Comparison of ENCODE assay signal across 25 cellular contexts in genomic region chr10:70981936-70982335, GRCh38.
DNase-seq lines count a peak whose midpoint lies in the region; ATAC-seq and TF ChIP-seq lines count a peak whose summit lies in the region.
"Had no signal": no experiment of that assay in that cellular context is flagged by ENCODE, and none has a peak within 500 bp of the region (broad histone marks: within the 10 kb centered on the region; RNA-seq: fewer than 3 reads in every experiment).

No MANE protein-coding gene starts in this region.

- peaks cover 41% of the 10 kb centered on the region for H3K4me1 Mint-ChIP-seq in activated CD8-positive, alpha-beta memory T cell treated with anti-CD3 and anti-CD28 coated beads, Interleukin-2, amount 10 ng/mL, durations not matched to agents 7 days and 5 days
- H3K4me1 Mint-ChIP-seq in central memory CD8-positive, alpha-beta T cell = peaks cover 47% of the 10 kb centered on the region
- H3K4me1 Mint-ChIP-seq in H9 = peaks cover 3 to 9% of the 10 kb centered on the region in 2 experiments; a peak in 3 of 4 replicates

- no peak overlapping the region for H4K91ac ChIP-seq in H9 (ENCODE audit: insufficient read length, low read depth, low read length)

- no peak overlapping the region for H2BK12ac ChIP-seq in H9 (ENCODE audit: insufficient read length, low read depth, low read length)

- H3K4me3 ChIP-seq in KMS-11 (IDR thresholded peaks at IDR 0.05; ENCODE audit: insufficient read depth, low read depth, low read length) = no peak overlapping the region
- H3K4me3 ChIP-seq: breast epithelium, coronary artery, esophagus muscularis mucosa, left lung, transverse colon had no signal

- H2BK5ac ChIP-seq in H9 (ENCODE audit: insufficient read length, low read length) = no peak overlapping the region

- H4K5ac ChIP-seq in H9 (ENCODE audit: insufficient read length, low read depth, low read length) = no peak overlapping the region

- H3K9ac ChIP-seq in KMS-11 (peak overlapping the region; percentile 39; the same call in 1 of the 2 replicates), H9 (ENCODE audit: extremely low read depth, insufficient read length, low read length) (no peak overlapping the region)

- no peaks in the 10 kb centered on the region for H3K27me3 Mint-ChIP-seq in activated CD8-positive, alpha-beta memory T cell treated with anti-CD3 and anti-CD28 coated beads, Interleukin-2, amount 10 ng/mL, durations not matched to agents 7 days and 5 days
- no peaks in the 10 kb centered on the region for H3K27me3 Mint-ChIP-seq in central memory CD8-positive, alpha-beta T cell
- H3K27me3 Mint-ChIP-seq in H9 (ENCODE audit: low read depth) = peaks cover 27% of the 10 kb centered on the region
- H3K27me3 Mint-ChIP-seq: activated CD4-positive, alpha-beta T cell treated with anti-CD3 and anti-CD28 coated beads, Interleukin-2, amount 10 ng/mL, durations not matched to agents 24 days and 14 days had no signal

- H3K23me2 ChIP-seq in H9 (ENCODE audit: insufficient read length, low read depth, low read length, poor library complexity, severe bottlenecking) = no peaks in the 10 kb centered on the region

- peaks cover 17% of the 10 kb centered on the region for H3K4me1 ChIP-seq in KMS-11 (ENCODE audit: low read depth, poor library complexity, severe bottlenecking)
- no peaks in the 10 kb centered on the region for H3K4me1 ChIP-seq in H9 (ENCODE audit: insufficient read depth, low read length)
- H3K4me1 ChIP-seq: breast epithelium, esophagus muscularis mucosa, left lung had no signal

- peak overlapping the region; percentile 87 for H2AFZ ChIP-seq in KMS-11 (ENCODE audit: low read depth)
- no peak overlapping the region for H2AFZ ChIP-seq in H9 (ENCODE audit: low read length)

- WGBS in H9 (ENCODE audit: extremely low coverage, insufficient read length, low lambda C conversion rate) = no CpG with 5 or more reads among the region's 6 CpGs

- H3K36me3 Mint-ChIP-seq in activated CD8-positive, alpha-beta memory T cell treated with anti-CD3 and anti-CD28 coated beads, Interleukin-2, amount 10 ng/mL, durations not matched to agents 7 days and 5 days = no peaks in the 10 kb centered on the region
- no peaks in the 10 kb centered on the region for H3K36me3 Mint-ChIP-seq in central memory CD8-positive, alpha-beta T cell (ENCODE audit: insufficient read depth)
- no peaks in the 10 kb centered on the region; a peak in 1 of 7 replicates for H3K36me3 Mint-ChIP-seq in H9 (ENCODE audit: insufficient read depth in 1 of 3, low read depth in 3 of 3)

- H3K4me2 ChIP-seq in KMS-11 (peak overlapping the region; percentile 56), H9 (ENCODE audit: insufficient read depth, insufficient read length, low read length) (no peak overlapping the region)

- no peak for DNase-seq in activated CD8-positive, alpha-beta memory T cell treated with anti-CD3 and anti-CD28 coated beads, Interleukin-2, amount 10 ng/mL, durations not matched to agents 7 days and 5 days
- no peak for DNase-seq in activated CD8-positive, alpha-beta memory T cell treated with anti-CD3 and anti-CD28 coated beads for 24 hours
- no peak for DNase-seq in central memory CD8-positive, alpha-beta T cell (ENCODE audit: low spot score in 2 of 2)
- DNase-seq in posterior vena cava (ENCODE audit: low spot score) (peak; percentile 52), H9 (no peak), DMS114 treated with DMSO at 0.1 percent for 48 hours (lab: John Stamatoyannopoulos, UW; ENCODE audit: unreplicated experiment) (no peak)
- no peak for DNase-seq in stimulated activated CD4-positive, alpha-beta T cell treated with anti-CD3 and anti-CD28 coated beads, Interleukin-1b, Interleukin-23, amount 100 ng/mL, for 48 hours
- DNase-seq: activated CD8-positive, alpha-beta memory T cell treated with anti-CD3 and anti-CD28 coated beads, Interleukin-2, amount 50 U/mL, for 48 hours; activated gamma-delta T cell; amniotic stem cell; H7; left lung; NCI-H2029 treated with DMSO at 0.1 percent for 48 hours; NCI-H2227 treated with DMSO at 0.1 percent for 48 hours; NCI-H69; nephron progenitor cell; stimulated activated CD4-positive, alpha-beta T cell treated with anti-CD3 and anti-CD28 coated beads, Interleukin-15, amount 100 ng/mL, for 24 hours; transverse colon had no signal

- H2BK120ac ChIP-seq in H9 (ENCODE audit: low read depth, low read length, poor library complexity, severe bottlenecking) = no peak overlapping the region

- no peak overlapping the region for H3K4me3 Mint-ChIP-seq in activated CD8-positive, alpha-beta memory T cell treated with anti-CD3 and anti-CD28 coated beads, Interleukin-2, amount 10 ng/mL, durations not matched to agents 7 days and 5 days
- peak overlapping the region; percentile 58 for H3K4me3 Mint-ChIP-seq in central memory CD8-positive, alpha-beta T cell
- no peak overlapping the region for H3K4me3 Mint-ChIP-seq in H9
- H3K4me3 Mint-ChIP-seq: nephron progenitor cell; T-helper 2 cell treated with Interferon-gamma antibody and Interleukin-4, amounts not matched to agents 5 μg/mL and 100 μg/mL, for 36 hours had no signal

- H3K23ac ChIP-seq in H9 (ENCODE audit: insufficient read length, low read depth, low read length) = no peak overlapping the region

- H3K9me3 ChIP-seq in H9 (ENCODE audit: control insufficient read depth, low read depth, low read length) = no peaks in the 10 kb centered on the region
- H3K9me3 ChIP-seq: breast epithelium, esophagus muscularis mucosa, left lung, transverse colon had no signal

- H3K9me3 Mint-ChIP-seq in activated CD8-positive, alpha-beta memory T cell treated with anti-CD3 and anti-CD28 coated beads, Interleukin-2, amount 10 ng/mL, durations not matched to agents 7 days and 5 days (ENCODE audit: low read depth) = no peaks in the 10 kb centered on the region
- H3K9me3 Mint-ChIP-seq in central memory CD8-positive, alpha-beta T cell = no peaks in the 10 kb centered on the region
- no peaks in the 10 kb centered on the region for H3K9me3 Mint-ChIP-seq in H9
- H3K9me3 Mint-ChIP-seq: activated CD4-positive, alpha-beta T cell treated with anti-CD3 and anti-CD28 coated beads, Interleukin-2, amount 10 ng/mL, durations not matched to agents 24 days and 14 days; T-helper 2 cell treated with Interferon-gamma antibody and Interleukin-4, amounts not matched to agents 5 μg/mL and 100 μg/mL, for 36 hours had no signal

- H3K27me3 ChIP-seq in KMS-11 (ENCODE audit: insufficient read depth, low read depth) (no peaks in the 10 kb centered on the region), H9 (ENCODE audit: insufficient read depth, low read length) (no peaks in the 10 kb centered on the region)
- H3K27me3 ChIP-seq: breast epithelium, transverse colon had no signal

- H3K36me3 ChIP-seq in KMS-11 (ENCODE audit: insufficient read depth) = no peaks in the 10 kb centered on the region
- H3K36me3 ChIP-seq: breast epithelium, esophagus muscularis mucosa, left lung, transverse colon had no signal

- no peak overlapping the region for H3T11ph ChIP-seq in H9 (ENCODE audit: low read length)

- no peak overlapping the region for H3K4ac ChIP-seq in H9 (ENCODE audit: low read depth, low read length)

- H4K8ac ChIP-seq in H9 (replicated peaks; ENCODE audit: insufficient read length, low read depth, low read length) = no peak overlapping the region

- ATAC-seq in activated CD8-positive, alpha-beta memory T cell treated with anti-CD3 and anti-CD28 coated beads, Interleukin-2, amount 10 ng/mL, durations not matched to agents 7 days and 5 days = no peak
- ATAC-seq in central memory CD8-positive, alpha-beta T cell (replicated peaks; ENCODE audit: extremely low read depth, poor library complexity, severe bottlenecking) = no peak
- ATAC-seq: left lung, sciatic nerve had no signal

- TF ChIP-seq CTCF in KMS-11 (conservative IDR thresholded peaks at IDR 0.05; ENCODE audit: low read depth, low read length) = no peak
- no peak for TF ChIP-seq CTCF in H9 (conservative IDR thresholded peaks at IDR 0.05)

- H3K79me2 ChIP-seq in KMS-11 (ENCODE audit: insufficient read depth, low read depth) (no peaks in the 10 kb centered on the region), H9 (ENCODE audit: insufficient read depth, low read length) (no peaks in the 10 kb centered on the region)

- H3K56ac ChIP-seq in H9 (ENCODE audit: insufficient read length, low read depth, low read length) = no peak overlapping the region

- no peak overlapping the region for H2BK15ac ChIP-seq in H9 (ENCODE audit: low read depth, low read length)

- no peak overlapping the region for H3K14ac ChIP-seq in H9 (ENCODE audit: insufficient read depth, low read length)

- CTCF ChIA-PET in activated CD8-positive, alpha-beta memory T cell treated with anti-CD3 and anti-CD28 coated beads, Interleukin-2, amount 10 ng/mL, durations not matched to agents 7 days and 5 days (lab: Charles Lee) = interaction anchor here (0.5 kb wide), 1 partner anchor 34 kb away, joined by 3 read pairs; no protein-coding TSS in a partner anchor

- H3K18ac ChIP-seq in H9 (ENCODE audit: insufficient read length, low read depth, low read length) = no peak overlapping the region

- no peak overlapping the region for H2BK20ac ChIP-seq in H9 (ENCODE audit: low read depth, low read length, poor library complexity, severe bottlenecking)

- no peaks in the 10 kb centered on the region for H4K20me1 ChIP-seq in KMS-11 (ENCODE audit: insufficient read depth)
- H4K20me1 ChIP-seq in H9 (ENCODE audit: control insufficient read depth, insufficient read depth, insufficient read length) = no peaks in the 10 kb centered on the region

- H2AK5ac ChIP-seq in H9 (ENCODE audit: insufficient read length, low read length) = no peak overlapping the region

- intact Hi-C loops in posterior vena cava (cut with DNase I) = no loop called here

- peak overlapping the region; percentile 74 for H3K27ac Mint-ChIP-seq in activated CD8-positive, alpha-beta memory T cell treated with anti-CD3 and anti-CD28 coated beads, Interleukin-2, amount 10 ng/mL, durations not matched to agents 7 days and 5 days
- peak overlapping the region; percentile 76 for H3K27ac Mint-ChIP-seq in central memory CD8-positive, alpha-beta T cell (ENCODE audit: low read depth)
- no peak overlapping the region for H3K27ac Mint-ChIP-seq in H9
- H3K27ac Mint-ChIP-seq: activated CD4-positive, alpha-beta T cell treated with anti-CD3 and anti-CD28 coated beads, Interleukin-2, amount 10 ng/mL, durations not matched to agents 24 days and 14 days; nephron progenitor cell had no signal

- peak overlapping the region; percentile 41 for H3K27ac ChIP-seq in KMS-11
- no peak overlapping the region for H3K27ac ChIP-seq in H9 (ENCODE audit: insufficient read length, low read depth, low read length)
- H3K27ac ChIP-seq: breast epithelium, coronary artery, esophagus muscularis mucosa, left lung, transverse colon had no signal

- no peaks in the 10 kb centered on the region for H3K79me1 ChIP-seq in H9 (ENCODE audit: insufficient read depth, low read depth, low read length, poor library complexity, severe bottlenecking)

Comparison
In these comparisons a context has a peak if more than half of its experiments do, and no peak if none do; other contexts are left out.
1. H3K27ac Mint-ChIP-seq: peak in activated CD8-positive, alpha-beta memory T cell treated with anti-CD3 and anti-CD28 coated beads, Interleukin-2, amount 10 ng/mL, durations not matched to agents 7 days and 5 days (single experiment) and central memory CD8-positive, alpha-beta T cell (single experiment); none in H9 (0 of 3).